Comparison of ENCODE assay signal across 23 cellular contexts in the genomic region with DNA sequence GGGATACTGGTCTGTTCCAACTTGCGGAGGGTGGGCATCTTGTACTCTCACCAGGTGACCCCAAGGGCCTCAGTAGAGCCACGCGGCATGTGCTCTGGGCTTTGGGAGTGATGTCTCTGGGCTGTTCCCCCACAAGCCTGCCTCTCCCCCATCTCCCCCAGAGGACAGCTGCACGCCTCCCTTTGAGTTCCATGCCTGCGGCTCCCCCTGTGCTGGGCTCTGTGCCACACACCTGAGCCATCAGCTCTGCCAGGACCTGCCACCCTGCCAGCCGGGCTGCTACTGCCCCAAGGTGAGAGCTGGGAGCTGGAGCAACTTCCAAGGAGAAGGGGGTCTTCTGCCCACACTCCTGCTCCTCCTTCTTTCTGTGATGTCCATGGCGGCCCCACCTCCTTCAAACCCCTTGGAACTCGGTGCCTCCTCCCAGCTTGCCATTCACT. TPM values are rescaled to one million over a fixed set of nuclear protein-coding genes. Genes with fewer than 3 reads are reported as not detected.
"Had no signal": no experiment of that assay in that cellular context is flagged by ENCODE, and none has a peak within 500 bp of the region (broad histone marks: within the 10 kb centered on the region; RNA-seq: fewer than 3 reads in every experiment).

No MANE protein-coding gene starts in this region.

- DNase-seq: activated CD4-positive, alpha-beta T cell treated with anti-CD3 and anti-CD28 coated beads for 4 hours; activated CD4-positive, alpha-beta T cell treated with anti-CD3 and anti-CD28 coated beads, Interleukin-2, amount 50 U/mL, for 48 hours; activated CD4-positive, CD25-positive, alpha-beta regulatory T cell; activated CD8-positive, alpha-beta memory T cell treated with anti-CD3 and anti-CD28 coated beads, Interleukin-2, amount 50 U/mL, for 48 hours; activated naive CD4-positive, alpha-beta T cell; activated T-cell treated with anti-CD3 and anti-CD28 coated beads, Interleukin-2, amount 50 U/mL, for 4 hours; amniotic stem cell; hippocampal formation; stimulated activated CD4-positive, alpha-beta T cell treated with anti-CD3 and anti-CD28 coated beads, Interleukin-4, amount 100 ng/mL, for 1 hour; stimulated activated naive CD4-positive, alpha-beta T cell treated with Interleukin-2 at 50 U/mL for 16 hours; T-helper 1 cell had no signal

- H3K9me3 ChIP-seq: breast epithelium, esophagus muscularis mucosa, thoracic aorta had no signal

- H3K27ac ChIP-seq: breast epithelium, coronary artery, esophagus muscularis mucosa, parathyroid adenoma, thoracic aorta had no signal

- H3K4me1 ChIP-seq: breast epithelium, esophagus muscularis mucosa, parathyroid adenoma had no signal

- H3K9me3 Mint-ChIP-seq: activated T-cell treated with anti-CD3 and anti-CD28 coated beads, Interleukin-2, amount 50 U/mL, for 4 hours; activated T-helper 2 cell treated with anti-CD3 and anti-CD28 coated beads, Interferon-gamma antibody, Interleukin-2, Interleukin-4, amounts not matched to agents 10 μg/mL and 5 μg/mL and 100 μg/mL, durations not matched to agents 14 hours and 24 hours and 36 hours; nephron; type B pancreatic cell had no signal

- H3K4me3 Mint-ChIP-seq: activated naive CD8-positive, alpha-beta T cell; activated T-cell treated with anti-CD3 and anti-CD28 coated beads, Interleukin-2, amount 50 U/mL, for 4 hours; nephron; type B pancreatic cell had no signal

- H3K27me3 ChIP-seq: breast epithelium, esophagus muscularis mucosa had no signal

- H3K36me3 Mint-ChIP-seq: activated naive CD8-positive, alpha-beta T cell; type B pancreatic cell had no signal

- ATAC-seq: activated T-cell treated with anti-CD3 and anti-CD28 coated beads, Interleukin-2, amount 50 U/mL, for 4 hours had no signal

- H3K27ac Mint-ChIP-seq: activated naive CD8-positive, alpha-beta T cell; activated T-helper 2 cell treated with anti-CD3 and anti-CD28 coated beads, Interferon-gamma antibody, Interleukin-2, Interleukin-4, amounts not matched to agents 10 μg/mL and 5 μg/mL and 100 μg/mL, durations not matched to agents 14 hours and 24 hours and 36 hours; nephron; type B pancreatic cell had no signal

- H3K36me3 ChIP-seq: breast epithelium, esophagus muscularis mucosa, thoracic aorta had no signal

- H3K4me3 ChIP-seq: breast epithelium, coronary artery, esophagus muscularis mucosa, lung, thoracic aorta had no signal

- H3K27me3 Mint-ChIP-seq: activated naive CD8-positive, alpha-beta T cell had no signal

- FAIRE-seq: frontal cortex had no signal

RNA-seq across cellular contexts. Expression of gene ZNF467, which starts 49.8 kb away (rescaled TPM):
- total RNA-seq: activated CD8-positive, alpha-beta memory T cell treated with anti-CD3 and anti-CD28 coated beads for 36 hours; activated T-helper 2 cell treated with anti-CD3 and anti-CD28 coated beads, Interferon-gamma antibody, Interleukin-2, Interleukin-4, amounts not matched to agents 10 μg/mL and 5 μg/mL and 100 μg/mL, durations not matched to agents 14 hours and 24 hours and 36 hours had no signal
